8 cellular contexts compared by ENCODE assay signal in genomic region chr20:64039293-64040160, GRCh38. TPM values are rescaled to one million over a fixed set of nuclear protein-coding genes. Genes with fewer than 3 reads are reported as not detected.
DNase-seq lines count a peak whose midpoint lies in the region; ATAC-seq and TF ChIP-seq lines count a peak whose summit lies in the region.

No MANE protein-coding gene starts in this region.

- no peak for TF ChIP-seq POLR2A in sigmoid colon (IDR thresholded peaks at IDR 0.05)
- no peak for TF ChIP-seq POLR2A in thyroid gland (IDR thresholded peaks at IDR 0.05)

- WGBS in sigmoid colon, 2 donors, result 7 to 21% methylated on average over 17 of the region's 17 CpGs
- WGBS in thyroid gland, 2 donors, result 11 to 21% methylated on average over 6 to 13 of the region's 17 CpGs

- no peak for DNase-seq in SK-N-MC (ENCODE audit: low read depth, low spot score)
- DNase-seq in Right ventricle myocardium inferior (ENCODE audit: missing footprints), result no peak
- no peak for DNase-seq in sigmoid colon
- no peak for DNase-seq in NK-92 (lab: John Stamatoyannopoulos, UW; ENCODE audit: unreplicated experiment)
- DNase-seq in thyroid gland, result no peak
- no peak for DNase-seq in DMS 273 treated with DMSO at 0.1 percent for 48 hours (lab: John Stamatoyannopoulos, UW)
- no peak for DNase-seq in NCI-H524 treated with DMSO at 0.1 percent for 48 hours (lab: John Stamatoyannopoulos, UW)

- H3K9me3 ChIP-seq in SK-N-MC (ENCODE audit: low read depth, low read length) (no peaks in the 10 kb centered on the region), sigmoid colon (no peaks in the 10 kb centered on the region), thyroid gland (no peaks in the 10 kb centered on the region)

- no peak overlapping the region for H3K27ac ChIP-seq in SK-N-MC
- peak overlapping the region in 1 of 4 donors; percentile 0 for H3K27ac ChIP-seq in sigmoid colon
- H3K27ac ChIP-seq in thyroid gland, result peak overlapping the region in 1 of 3 donors; percentile 35

- H3K4me1 ChIP-seq in sigmoid colon (peaks cover 0 to 40% (median 33%) of the 10 kb centered on the region in 4 donors), thyroid gland (peaks cover 7 to 49% of the 10 kb centered on the region in 2 donors)

- H3K9ac ChIP-seq in SK-N-MC (ENCODE audit: insufficient read length), result peak overlapping the region; percentile 53

- TF ChIP-seq CTCF in sigmoid colon (IDR thresholded peaks at IDR 0.05), result no peak
- no peak for TF ChIP-seq CTCF in thyroid gland (IDR thresholded peaks at IDR 0.05)

- no peak for TF ChIP-seq EP300 in sigmoid colon (IDR thresholded peaks at IDR 0.05)

- H3K36me3 ChIP-seq in SK-N-MC (ENCODE audit: insufficient read depth, low read length) (no peaks in the 10 kb centered on the region), sigmoid colon (peaks cover 0 to 11% (median 0%) of the 10 kb centered on the region in 4 donors), thyroid gland (no peaks in the 10 kb centered on the region)

- ATAC-seq in GM18909 (IDR thresholded peaks at IDR 0.05; ENCODE audit: poor library complexity, unreplicated experiment) (peak; percentile 4), Right ventricle myocardium inferior (peak; percentile 46)

- peaks cover 44 to 81% (median 74%) of the 10 kb centered on the region in 3 donors for H3K27me3 ChIP-seq in sigmoid colon
- H3K27me3 ChIP-seq in thyroid gland, result no peaks in the 10 kb centered on the region

- H3K4me3 ChIP-seq in SK-N-MC (peak overlapping the region; percentile 79), sigmoid colon (peak overlapping the region in 3 of 4 donors; percentile 42 to 54 (median 52)), thyroid gland (replicated peaks in 1 of 3) (peak overlapping the region in 1 of 3 donors; percentile 33)

- intact Hi-C loops in Right ventricle myocardium inferior (cut with DNase I) (loop anchor here (1.0 kb wide), 2 partner anchors 15 to 81 kb away; no protein-coding TSS in a partner anchor), sigmoid colon (cut with DNase I) (loop anchor here (2.0 kb wide), 1 partner anchor 81 kb away; no protein-coding TSS in a partner anchor), thyroid gland (cut with DNase I) (no loop called here)

RNA-seq across cellular contexts. Expression of gene C20orf204, which starts 3.5 kb away (rescaled TPM):
- total RNA-seq in Right ventricle myocardium inferior, result 0.30 TPM
- 1 to 10 TPM in 1 of 4 donors, under 1 TPM in 3; under 0.01 to 1.1 (median 0.37) TPM for total RNA-seq in sigmoid colon
- polyA plus RNA-seq in sigmoid colon, result 1 to 10 TPM in 1 of 3 donors, not detected in 2; 1.7 TPM
- 1 to 10 TPM in 1 of 4 donors, under 1 TPM in 3; 0.11 to 2.6 (median 0.59) TPM for total RNA-seq in thyroid gland

RNA-seq across cellular contexts. Expression of gene SOX18, which starts 9.9 kb away (rescaled TPM):
- total RNA-seq in Right ventricle myocardium inferior, result 38.4 TPM
- 1 to 10 TPM; 1.8 to 5.5 (median 3.8) TPM for total RNA-seq in sigmoid colon
- polyA plus RNA-seq in sigmoid colon, result 10 to 100 TPM in 1 of 3 donors, 1 to 10 TPM in 1, under 1 TPM in 1; 0.69 to 11.9 (median 3.0) TPM
- total RNA-seq in thyroid gland, result 10 to 100 TPM in 2 of 4 donors, 1 to 10 TPM in 2; 7.5 to 16.9 (median 10.6) TPM

RNA-seq across cellular contexts. Expression of gene TCEA2, which starts 23.5 kb away (rescaled TPM):
- total RNA-seq in Right ventricle myocardium inferior (39.0 TPM), sigmoid colon (10 to 100 TPM; 41.7 to 50.5 (median 42.2) TPM), thyroid gland (10 to 100 TPM; 20.9 to 43.1 (median 24.4) TPM)
- polyA plus RNA-seq in sigmoid colon, result 10 to 100 TPM in 2 of 3 donors, 1 to 10 TPM in 1; 2.1 to 14.0 (median 11.4) TPM

RNA-seq across cellular contexts. Expression of gene RGS19, which starts 39.8 kb away (rescaled TPM):
- total RNA-seq in Right ventricle myocardium inferior, result 6.6 TPM
- 10 to 100 TPM in 2 of 4 donors, 1 to 10 TPM in 2; 7.5 to 12.3 (median 10.5) TPM for total RNA-seq in sigmoid colon
- polyA plus RNA-seq in sigmoid colon, result 10 to 100 TPM; 11.1 to 22.0 (median 12.6) TPM
- total RNA-seq in thyroid gland, result 10 to 100 TPM; 10.5 to 17.2 (median 13.4) TPM

RNA-seq across cellular contexts. Expression of gene OPRL1, which starts 40.4 kb away (rescaled TPM):
- total RNA-seq in Right ventricle myocardium inferior, result 0.49 TPM
- total RNA-seq in sigmoid colon, result 1 to 10 TPM in 1 of 4 donors, under 1 TPM in 3; 0.71 to 2.2 (median 0.89) TPM
- polyA plus RNA-seq in sigmoid colon, result 1 to 10 TPM in 1 of 3 donors, under 1 TPM in 1, not detected in 1; under 0.01 to 1.0 TPM
- under 1 TPM; 0.54 to 0.94 (median 0.68) TPM for total RNA-seq in thyroid gland
